In genomic region chr1:29554208-29554778, GRCh38 we compare ENCODE assay signal across 1 cellular context.
TF ChIP-seq lines count a peak whose summit lies in the region.

No MANE protein-coding gene starts in this region.

TF ChIP-seq in IMR-90, 13 proteins besides CTCF, POLR2A, EP300 and RAD21 (continued from another document):
- TF ChIP-seq NFE2L2 (IDR thresholded peaks at IDR 0.05; ENCODE audit: low read depth, low read length) = no peak
- no peak for TF ChIP-seq MXI1 (IDR thresholded peaks at IDR 0.05; ENCODE audit: borderline replicate concordance, low read depth, low read length)
- TF ChIP-seq USF2 (IDR thresholded peaks at IDR 0.05; ENCODE audit: low read depth, low read length) = no peak
- TF ChIP-seq CHD1 (IDR thresholded peaks at IDR 0.05; ENCODE audit: low read depth, low read length) = no peak
- TF ChIP-seq BHLHE40 (IDR thresholded peaks at IDR 0.05; ENCODE audit: low read depth, low read length) = no peak
- no peak for TF ChIP-seq SMC3 (IDR thresholded peaks at IDR 0.05; ENCODE audit: low read depth, low read length)
- no peak for TF ChIP-seq RCOR1 (IDR thresholded peaks at IDR 0.05; ENCODE audit: insufficient replicate concordance, low read length)
- no peak for TF ChIP-seq RFX5 (IDR thresholded peaks at IDR 0.05; ENCODE audit: low read depth, low read length)
- no peak for TF ChIP-seq ELK1 (IDR thresholded peaks at IDR 0.05; ENCODE audit: borderline replicate concordance, low read depth, low read length)
- TF ChIP-seq MAZ (IDR thresholded peaks at IDR 0.05; ENCODE audit: borderline replicate concordance, low read depth, low read length) = no peak
